ENCODE assay signal across 9 cellular contexts in genomic region chr6:42279144-42279781, GRCh38.
DNase-seq lines count a peak whose midpoint lies in the region; ATAC-seq and TF ChIP-seq lines count a peak whose summit lies in the region.
"Had no signal": no experiment of that assay in that cellular context is flagged by ENCODE, and none has a peak within 500 bp of the region (broad histone marks: within the 10 kb centered on the region; RNA-seq: fewer than 3 reads in every experiment).

No MANE protein-coding gene starts in this region.

- TF ChIP-seq CTCF in left lung (IDR thresholded peaks at IDR 0.05): no peak

- H3K36me3 ChIP-seq in left lung (no peaks in the 10 kb centered on the region), urinary bladder (ENCODE audit: insufficient read depth) (no peaks in the 10 kb centered on the region)
- no peaks in the 10 kb centered on the region for H3K36me3 ChIP-seq in effector memory CD4-positive, alpha-beta T cell (ENCODE audit: control insufficient read depth, insufficient read depth, low read length)

- no peaks in the 10 kb centered on the region for H3K9me3 ChIP-seq in left lung
- H3K9me3 ChIP-seq in effector memory CD4-positive, alpha-beta T cell (ENCODE audit: control insufficient read depth, low read length): no peaks in the 10 kb centered on the region

- H3K4me1 ChIP-seq in left lung (peaks cover 14 to 34% of the 10 kb centered on the region in 2 donors), urinary bladder (ENCODE audit: insufficient read depth) (peaks cover 4% of the 10 kb centered on the region)
- peaks cover 41% of the 10 kb centered on the region for H3K4me1 ChIP-seq in effector memory CD4-positive, alpha-beta T cell (ENCODE audit: control insufficient read depth, insufficient read depth, low read length, poor library complexity, severe bottlenecking)

- intact Hi-C loops in left lung (cut with DNase I): no loop called here

- peak; percentile 7 for DNase-seq in activated T-cell treated with anti-CD3 and anti-CD28 coated beads for 1 hour (ENCODE audit: low read depth)
- DNase-seq in activated T-cell treated with anti-CD3 and anti-CD28 coated beads for 4 hours: no peak
- peak; percentile 57 for DNase-seq in activated gamma-delta T cell treated with Interleukin-2 at 50 U/mL for 16 hours
- peak in 1 of 2 donors; percentile 76 for DNase-seq in left lung
- DNase-seq in foreskin melanocyte: no peak
- no peak for DNase-seq in effector memory CD4-positive, alpha-beta T cell

- H3K27me3 ChIP-seq in left lung: no peaks in the 10 kb centered on the region
- no peaks in the 10 kb centered on the region for H3K27me3 ChIP-seq in effector memory CD4-positive, alpha-beta T cell (replicated peaks; ENCODE audit: control insufficient read depth, insufficient read depth, low read length, poor library complexity, severe bottlenecking)

- H3K4me3 ChIP-seq in left lung (no peak overlapping the region), urinary bladder (ENCODE audit: low read depth, low read length) (no peak overlapping the region)
- no peak overlapping the region for H3K4me3 ChIP-seq in effector memory CD4-positive, alpha-beta T cell (ENCODE audit: insufficient read depth, low read depth, low read length, poor library complexity, severe bottlenecking)
- H3K4me3 ChIP-seq: skin epidermis had no signal

- peak overlapping the region in 1 of 2 donors; percentile 68 for H3K27ac ChIP-seq in left lung
- H3K27ac ChIP-seq in urinary bladder (ENCODE audit: low read depth): peak overlapping the region; percentile 30
- no peak overlapping the region for H3K27ac ChIP-seq in effector memory CD4-positive, alpha-beta T cell (ENCODE audit: insufficient read depth, low read length, poor library complexity, severe bottlenecking)

- WGBS in urinary bladder: 42% methylated on average over 9 of the region's 9 CpGs

- ATAC-seq in left lung (peak; percentile 42), HG03175 (IDR thresholded peaks at IDR 0.05; ENCODE audit: unreplicated experiment) (no peak)

Comparison
In these comparisons a context has a peak if more than half of its experiments do, and no peak if none do; other contexts are left out.
1. DNase-seq: peak in activated T-cell treated with anti-CD3 and anti-CD28 coated beads for 1 hour (single experiment) and activated gamma-delta T cell treated with Interleukin-2 at 50 U/mL for 16 hours (single experiment); none in activated T-cell treated with anti-CD3 and anti-CD28 coated beads for 4 hours (single experiment), foreskin melanocyte (single experiment) and effector memory CD4-positive, alpha-beta T cell (0 of 3).